ENCODE assay signal across 2 cellular contexts in the genomic region with DNA sequence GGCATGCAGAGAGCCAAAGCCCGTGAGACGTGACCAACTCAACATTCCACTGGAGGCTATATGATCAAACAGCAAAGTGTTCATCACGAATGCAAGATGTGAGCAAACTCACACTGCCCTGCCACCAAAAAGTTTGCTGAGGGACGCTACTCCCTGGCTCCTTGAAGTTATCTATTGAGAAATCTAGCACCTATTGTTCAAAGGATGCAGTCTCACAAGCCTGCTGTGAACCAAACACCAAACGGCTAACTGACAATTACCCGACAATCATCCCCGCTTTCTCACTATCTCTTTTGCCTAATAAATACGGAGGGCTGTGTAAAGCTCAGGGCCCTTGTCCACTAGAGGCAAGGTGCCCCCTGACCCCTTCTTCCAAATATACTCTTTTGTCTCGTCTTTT. TPM values are rescaled to one million over a fixed set of nuclear protein-coding genes. Genes with fewer than 3 reads are reported as not detected.
"Had no signal": no experiment of that assay in that cellular context is flagged by ENCODE, and none has a peak within 500 bp of the region (broad histone marks: within the 10 kb centered on the region; RNA-seq: fewer than 3 reads in every experiment).

No MANE protein-coding gene starts in this region.

RNA-seq across cellular contexts. Expression of a gene that starts 13.6 kb away (rescaled TPM):
- total RNA-seq: Right ventricle myocardium superior had no signal
- polyA plus RNA-seq: IgD-negative memory B cell had no signal
